35 cellular contexts compared by ENCODE assay signal in genomic region chr3:100471436-100471835, GRCh38. TPM values are rescaled to one million over a fixed set of nuclear protein-coding genes. Genes with fewer than 3 reads are reported as not detected.
DNase-seq lines count a peak whose midpoint lies in the region; ATAC-seq, FAIRE-seq and TF ChIP-seq lines count a peak whose summit lies in the region.
"Had no signal": no experiment of that assay in that cellular context is flagged by ENCODE, and none has a peak within 500 bp of the region (broad histone marks: within the 10 kb centered on the region; RNA-seq: fewer than 3 reads in every experiment).

No MANE protein-coding gene starts in this region.

- TF ChIP-seq CTCF in fibroblast of villous mesenchyme (IDR thresholded peaks at IDR 0.05; ENCODE audit: insufficient read depth, low read depth, low read length) (no peak), RWPE1 (conservative IDR thresholded peaks at IDR 0.05; ENCODE audit: low read depth) (no peak), vagina (IDR thresholded peaks at IDR 0.05) (no peak)

- CTCF ChIA-PET in RWPE1 (lab: Yijun Ruan, JAX), result no interaction called here

- TF ChIP-seq POLR2A in vagina (IDR thresholded peaks at IDR 0.05), result no peak

- H3K4me3 ChIP-seq in fibroblast of villous mesenchyme (ENCODE audit: low read depth, low read length), result no peak overlapping the region
- H3K4me3 ChIP-seq in vagina, result no peak overlapping the region
- H3K4me3 ChIP-seq: A549; BLaER1; BLaER1 treated with 17β-estradiol and CSF1 and Interleukin-3, amounts not matched to agents 10 nM and 100 nM had no signal

- no peak overlapping the region for H3K27ac ChIP-seq in RWPE1
- H3K27ac ChIP-seq in vagina, result no peak overlapping the region
- H3K27ac ChIP-seq: 22Rv1; A549; BLaER1; BLaER1 treated with 17β-estradiol and CSF1 and Interleukin-3, amounts not matched to agents 10 nM and 100 nM; C4-2B had no signal

- intact Hi-C loops in vagina (cut with DNase I), result no loop called here

- peak; percentile 41 for DNase-seq in fibroblast of villous mesenchyme (ENCODE audit: low read depth)
- peak; percentile 57 for DNase-seq in left kidney (ENCODE audit: low read depth, low spot score)
- DNase-seq in renal cortical epithelial cell (ENCODE audit: low read depth), result peak; percentile 83
- DNase-seq in RWPE1 (ENCODE audit: low spot score), result no peak
- DNase-seq in NCI-H1417 treated with DMSO at 0.1 percent for 48 hours (lab: John Stamatoyannopoulos, UW), result no peak
- no peak for DNase-seq in vagina (ENCODE audit: extremely low spot score in 2 of 2)
- DNase-seq: 8988T; ACHN; AML-193; BE2C; C1 segment of cervical spinal cord; Caco-2; Calu3; CD4-positive, alpha-beta memory T cell; CD4-positive, alpha-beta T cell; CD4-positive, CD25-positive, alpha-beta regulatory T cell; CD8-positive, alpha-beta memory T cell; CD8-positive, alpha-beta T cell; COR-L47; DMS 273 treated with DMSO at 0.1 percent for 48 hours; DMS153; DMS53; DMS79; DMS79 treated with DMSO at 0.1 percent for 48 hours; DND-41; EL had no signal

- no peaks in the 10 kb centered on the region for H3K27me3 ChIP-seq in vagina
- H3K27me3 ChIP-seq: BE2C; BLaER1; BLaER1 treated with 17β-estradiol and CSF1 and Interleukin-3, amounts not matched to agents 10 nM and 100 nM had no signal

- POLR2A ChIA-PET in RWPE1 (lab: Yijun Ruan, JAX; ENCODE audit: low non-redundant PET), result no interaction called here

- H3K4me1 ChIP-seq in vagina, result no peaks in the 10 kb centered on the region
- H3K4me1 ChIP-seq: A549; BE2C; BLaER1; BLaER1 treated with 17β-estradiol and CSF1 and Interleukin-3, amounts not matched to agents 10 nM and 100 nM; Caco-2 had no signal

- no peaks in the 10 kb centered on the region for H3K9me3 ChIP-seq in vagina
- H3K9me3 ChIP-seq: A549, BE2C had no signal

- peak; percentile 18 for FAIRE-seq in colon (lab: Jason Lieb, UNC)
- FAIRE-seq: A204.1, A549, D721Med had no signal

- no peak for ATAC-seq in HG02970 (IDR thresholded peaks at IDR 0.05; ENCODE audit: low FRiP score, unreplicated experiment)
- ATAC-seq: A549; CD8-positive, alpha-beta T cell had no signal

- no peaks in the 10 kb centered on the region for H3K36me3 ChIP-seq in vagina
- H3K36me3 ChIP-seq: BE2C; BLaER1; BLaER1 treated with 17β-estradiol and CSF1 and Interleukin-3, amounts not matched to agents 10 nM and 100 nM had no signal

RNA-seq across cellular contexts. Expression of gene TMEM45A, which starts 21.0 kb away (rescaled TPM):
- total RNA-seq in fibroblast of villous mesenchyme (31.2 and 53.1 TPM in 2 replicates), renal cortical epithelial cell (11.3 and 33.5 TPM in 2 replicates), vagina (46.4 TPM)

Comparison
In these comparisons a context has a peak if more than half of its experiments do, and no peak if none do; other contexts are left out.
1. DNase-seq: peak in fibroblast of villous mesenchyme (single experiment), left kidney (single experiment) and renal cortical epithelial cell (single experiment); none in RWPE1 (single experiment), NCI-H1417 treated with DMSO at 0.1 percent for 48 hours (single experiment) and vagina (0 of 2).